ENCODE assay signal across 16 cellular contexts in the genomic region with DNA sequence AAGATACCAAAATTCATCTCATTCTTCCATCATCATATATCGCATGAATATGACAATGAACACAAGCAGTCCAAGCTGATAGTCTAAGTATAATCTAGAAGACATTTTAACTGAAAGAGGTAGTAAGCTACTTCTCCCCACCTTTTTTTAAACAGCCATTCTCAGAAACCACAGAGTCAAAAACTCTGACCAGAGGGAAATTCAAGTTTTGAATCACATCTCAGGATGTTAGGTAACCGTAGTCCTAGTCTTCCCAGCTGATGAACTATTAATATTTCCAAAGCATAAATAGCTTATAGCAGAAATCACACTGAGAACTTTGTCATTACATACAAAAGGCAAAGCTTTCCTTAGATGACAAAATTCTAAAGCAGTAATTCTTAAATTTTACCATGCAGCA.
"Had no signal": no experiment of that assay in that cellular context is flagged by ENCODE, and none has a peak within 500 bp of the region (broad histone marks: within the 10 kb centered on the region; RNA-seq: fewer than 3 reads in every experiment).

No MANE protein-coding gene starts in this region.

- H3K36me3 Mint-ChIP-seq: mesothelial cell of epicardium had no signal

- DNase-seq: activated CD4-positive, alpha-beta T cell treated with anti-CD3 and anti-CD28 coated beads, Interleukin-2, amount 10 ng/mL, durations not matched to agents 7 days and 5 days; activated CD8-positive, alpha-beta memory T cell treated with anti-CD3 and anti-CD28 coated beads for 24 hours; activated effector memory CD4-positive, alpha-beta T cell treated with anti-CD3 and anti-CD28 coated beads, Interleukin-2, amount 50 U/mL, for 16 hours; activated naive CD8-positive, alpha-beta T cell treated with anti-CD3 and anti-CD28 coated beads for 36 hours; activated T-cell treated with anti-CD3 and anti-CD28 coated beads, Interleukin-2, amount 50 U/mL, for 1 hour; anterior cingulate cortex; esophagus squamous epithelium; foreskin keratinocyte; immature natural killer cell; lower lobe of right lung; T-helper 1 cell; transverse colon had no signal

- H3K27ac Mint-ChIP-seq: activated CD4-positive, alpha-beta T cell treated with anti-CD3 and anti-CD28 coated beads, Interleukin-2, amount 10 ng/mL, durations not matched to agents 7 days and 5 days; activated naive CD8-positive, alpha-beta T cell treated with anti-CD3 and anti-CD28 coated beads for 36 hours; stimulated activated effector memory CD8-positive, alpha-beta T cell treated with anti-CD3 and anti-CD28 coated beads, Interleukin-12 subunit alpha, Interleukin-12 subunit beta, amount 100 ng/mL, for 72 hours had no signal

- H3K27me3 ChIP-seq: esophagus squamous epithelium, foreskin keratinocyte, right atrium auricular region, transverse colon had no signal

- H3K4me3 ChIP-seq: esophagus squamous epithelium, lower lobe of right lung, right atrium auricular region, smooth muscle cell, transverse colon had no signal

- H3K36me3 ChIP-seq: lower lobe of right lung, right atrium auricular region, transverse colon had no signal

- H3K4me3 Mint-ChIP-seq: activated CD4-positive, alpha-beta T cell treated with anti-CD3 and anti-CD28 coated beads, Interleukin-2, amount 10 ng/mL, durations not matched to agents 7 days and 5 days; activated naive CD8-positive, alpha-beta T cell treated with anti-CD3 and anti-CD28 coated beads for 36 hours; immature natural killer cell; mesothelial cell of epicardium; stimulated activated effector memory CD8-positive, alpha-beta T cell treated with anti-CD3 and anti-CD28 coated beads, Interleukin-12 subunit alpha, Interleukin-12 subunit beta, amount 100 ng/mL, for 72 hours had no signal

- H3K9me3 Mint-ChIP-seq: activated CD4-positive, alpha-beta T cell treated with anti-CD3 and anti-CD28 coated beads, Interleukin-2, amount 10 ng/mL, durations not matched to agents 7 days and 5 days; immature natural killer cell; mesothelial cell of epicardium; stimulated activated effector memory CD8-positive, alpha-beta T cell treated with anti-CD3 and anti-CD28 coated beads, Interleukin-12 subunit alpha, Interleukin-12 subunit beta, amount 100 ng/mL, for 72 hours had no signal

- H3K27ac ChIP-seq: foreskin keratinocyte, lower lobe of right lung, right atrium auricular region had no signal

- H3K27me3 Mint-ChIP-seq: activated CD4-positive, alpha-beta T cell treated with anti-CD3 and anti-CD28 coated beads, Interleukin-2, amount 10 ng/mL, durations not matched to agents 7 days and 5 days; activated naive CD8-positive, alpha-beta T cell treated with anti-CD3 and anti-CD28 coated beads for 36 hours had no signal

- ATAC-seq: foreskin keratinocyte; lower lobe of right lung; stimulated activated effector memory CD8-positive, alpha-beta T cell treated with anti-CD3 and anti-CD28 coated beads, Interleukin-12 subunit alpha, Interleukin-12 subunit beta, amount 100 ng/mL, for 72 hours had no signal

- H3K4me2 ChIP-seq: smooth muscle cell had no signal
